In genomic region chr6:56852249-56852606, GRCh38 we compare ENCODE assay signal across 10 cellular contexts.
DNase-seq lines count a peak whose midpoint lies in the region; ATAC-seq, FAIRE-seq and TF ChIP-seq lines count a peak whose summit lies in the region.
"Had no signal": no experiment of that assay in that cellular context is flagged by ENCODE, and none has a peak within 500 bp of the region (broad histone marks: within the 10 kb centered on the region; RNA-seq: fewer than 3 reads in every experiment).

No MANE protein-coding gene starts in this region.

- POLR2A ChIA-PET in H1 (lab: Charles Lee; ENCODE audit: partially characterized antibody): interaction anchor here (0.7 to 2.9 kb wide), 5 partner anchors 8 to 103 kb away, joined by 3 to 15 read pairs (median 4); partner anchors contain the start of gene BEND6

- DNase-seq in T-helper 1 cell (no peak), H1 (ENCODE audit: low read depth in 1 of 2, low spot score in 2 of 2) (no peak), NCI-H1092 treated with DMSO at 0.1 percent for 48 hours (lab: John Stamatoyannopoulos, UW) (no peak)
- DNase-seq in activated effector memory CD4-positive, alpha-beta T cell treated with anti-CD3 and anti-CD28 coated beads, Interleukin-2, amount 50 U/mL, for 16 hours: no peak

- peak overlapping the region; percentile 36; the same call in 1 of the 2 replicates for H3K18ac ChIP-seq in H1 (ENCODE audit: extremely low read depth, low read length)

- H2AK5ac ChIP-seq in H1 (ENCODE audit: low read depth, low read length): no peak overlapping the region

- no peak for TF ChIP-seq CTCF in H1 (IDR thresholded peaks at IDR 0.05; ENCODE audit: control extremely low read depth in 1 of 3, insufficient read depth in 1 of 3, low read depth in 1 of 3, low read length in 3 of 3)

- no peak for TF ChIP-seq RAD21 in H1 (IDR thresholded peaks at IDR 0.05 in 1 of 2, conservative IDR thresholded peaks at IDR 0.05 in 1 of 2; ENCODE audit: low read depth in 2 of 2, low read length in 2 of 2)

- peaks cover 0 to 21% of the 10 kb centered on the region in 2 experiments; a peak in 2 of 4 replicates for H3K79me2 ChIP-seq in H1 (ENCODE audit: control insufficient read depth in 1 of 2, insufficient read depth in 2 of 2, low read length in 2 of 2)

- peaks cover 5 to 18% (median 14%) of the 10 kb centered on the region in 4 experiments; a peak in 6 of 7 replicates for H3K4me1 ChIP-seq in H1 (replicated peaks in 1 of 4; ENCODE audit: control insufficient read depth in 3 of 4, insufficient read depth in 4 of 4, low read length in 3 of 4)
- peaks cover 0 to 37% (median 12%) of the 10 kb centered on the region in 5 donors for H3K4me1 ChIP-seq in subcutaneous abdominal adipose tissue (ENCODE audit: control insufficient read depth in 5 of 5, insufficient read depth in 5 of 5, low read length in 5 of 5)

- TF ChIP-seq EP300 in H1 (IDR thresholded peaks at IDR 0.05; ENCODE audit: borderline replicate concordance in 1 of 2, low read depth in 2 of 2, low read length in 2 of 2): no peak

- H3K9me3 ChIP-seq in H1 (ENCODE audit: insufficient read depth in 2 of 2, low read depth in 1 of 2, low read length in 1 of 2) (no peaks in the 10 kb centered on the region), subcutaneous abdominal adipose tissue (ENCODE audit: control insufficient read depth in 5 of 5, low read length in 5 of 5) (no peaks in the 10 kb centered on the region)

- H3K36me3 ChIP-seq in H1 (ENCODE audit: control insufficient read depth in 2 of 4, insufficient read depth in 4 of 4, low read length in 3 of 4): no peaks in the 10 kb centered on the region
- no peaks in the 10 kb centered on the region for H3K36me3 ChIP-seq in subcutaneous abdominal adipose tissue (ENCODE audit: control insufficient read depth in 5 of 5, insufficient read depth in 5 of 5, low read length in 5 of 5)

- no peak overlapping the region for H4K91ac ChIP-seq in H1 (replicated peaks; ENCODE audit: insufficient read length, low read length)

- H2BK20ac ChIP-seq in H1 (ENCODE audit: low read length): peak overlapping the region; percentile 4; the same call in 1 of the 2 replicates

- no peak overlapping the region for H2BK120ac ChIP-seq in H1 (replicated peaks; ENCODE audit: low read depth, low read length)

- no peak overlapping the region for H4K8ac ChIP-seq in H1 (ENCODE audit: extremely low read depth, insufficient read depth, low read length)

- peaks cover 26% of the 10 kb centered on the region for H3K27me3 Mint-ChIP-seq in T-helper 1 cell treated with Interleukin-12 subunit alpha and Interleukin-12 subunit beta and Interleukin-4 antibody, amounts not matched to agents 30 μg/mL and 1 μg/mL, for 36 hours (ENCODE audit: low read depth)

- no peak overlapping the region for H3K27ac ChIP-seq in H1 (ENCODE audit: low read depth, low read length)
- H3K27ac ChIP-seq in subcutaneous abdominal adipose tissue (ENCODE audit: low read depth, low read length): peak overlapping the region; percentile 69
- H3K27ac ChIP-seq: SK-N-MC had no signal

- TF ChIP-seq POLR2A in H1 (IDR thresholded peaks at IDR 0.05; ENCODE audit: control extremely low read depth in 1 of 2, low read depth in 2 of 2, low read length in 2 of 2): no peak

- H3K9ac ChIP-seq in H1 (replicated peaks in 1 of 4; ENCODE audit: extremely low read depth in 1 of 4, low read depth in 3 of 4, low read length in 3 of 4) (peak overlapping the region in 1 of 4 experiments; percentile 23; a peak in 1 of 7 replicates), subcutaneous abdominal adipose tissue (ENCODE audit: low read length in 5 of 5) (peak overlapping the region in 1 of 5 donors; percentile 76)

- FAIRE-seq in H1 (lab: Jason Lieb, UNC): no peak

- H4K5ac ChIP-seq in H1 (ENCODE audit: insufficient read length, low read depth, low read length): no peak overlapping the region

- CTCF ChIA-PET in H1 (lab: Charles Lee; ENCODE audit: partially characterized antibody): interaction anchor here (0.7 to 7.1 kb wide), 29 partner anchors 8 to 243 kb away, joined by 3 to 71 read pairs (median 5); no protein-coding TSS in a partner anchor

- peaks cover 11% of the 10 kb centered on the region for H3K23me2 ChIP-seq in H1 (ENCODE audit: low read depth, low read length)

- peaks cover 26% of the 10 kb centered on the region for H3K4me1 Mint-ChIP-seq in T-helper 1 cell treated with Interleukin-12 subunit alpha and Interleukin-12 subunit beta and Interleukin-4 antibody, amounts not matched to agents 30 μg/mL and 1 μg/mL, for 36 hours (ENCODE audit: low read depth)

- H3K36me3 Mint-ChIP-seq in T-helper 1 cell treated with Interleukin-12 subunit alpha and Interleukin-12 subunit beta and Interleukin-4 antibody, amounts not matched to agents 30 μg/mL and 1 μg/mL, for 36 hours (ENCODE audit: low read depth): peaks cover 1% of the 10 kb centered on the region
- H3K36me3 Mint-ChIP-seq: CD4-positive, CD25-positive, alpha-beta regulatory T cell had no signal

- H3K14ac ChIP-seq in H1 (ENCODE audit: insufficient read length): no peak overlapping the region

- H3K4ac ChIP-seq in H1 (replicated peaks; ENCODE audit: insufficient read length, low read depth, low read length): no peak overlapping the region

- H3K27ac Mint-ChIP-seq in T-helper 1 cell treated with Interleukin-12 subunit alpha and Interleukin-12 subunit beta and Interleukin-4 antibody, amounts not matched to agents 30 μg/mL and 1 μg/mL, for 36 hours: peak overlapping the region; percentile 67

- ATAC-seq in HG03139 (IDR thresholded peaks at IDR 0.05; ENCODE audit: unreplicated experiment) (peak; percentile 20), GM18873 (IDR thresholded peaks at IDR 0.05; ENCODE audit: low FRiP score, unreplicated experiment) (no peak)

- H3K23ac ChIP-seq in H1 (ENCODE audit: insufficient read length): no peak overlapping the region

- H3K4me3 Mint-ChIP-seq in T-helper 1 cell treated with Interleukin-12 subunit alpha and Interleukin-12 subunit beta and Interleukin-4 antibody, amounts not matched to agents 30 μg/mL and 1 μg/mL, for 36 hours: peak overlapping the region; percentile 83

- peak overlapping the region; percentile 82 for H2AFZ ChIP-seq in H1 (ENCODE audit: low read length)

- peaks cover 0 to 1% of the 10 kb centered on the region in 2 experiments for H4K20me1 ChIP-seq in H1 (replicated peaks in 1 of 2; ENCODE audit: control insufficient read depth in 1 of 2, insufficient read depth in 2 of 2, low read length in 2 of 2)

- H3K4me3 ChIP-seq in H1 (ENCODE audit: extremely low read depth in 1 of 4, insufficient read depth in 2 of 4, low read depth in 3 of 4, low read length in 4 of 4) (peak overlapping the region in 3 of 4 experiments; percentile 74 to 82 (median 81); a peak in 5 of 8 replicates), subcutaneous abdominal adipose tissue (ENCODE audit: low read depth in 1 of 5, low read length in 5 of 5) (peak overlapping the region in 3 of 5 donors; percentile 72 to 78 (median 75))
- H3K4me3 ChIP-seq: SK-N-MC had no signal

- no peak overlapping the region for H2BK15ac ChIP-seq in H1 (ENCODE audit: low read length)

- H3K9me3 Mint-ChIP-seq in T-helper 1 cell treated with Interleukin-12 subunit alpha and Interleukin-12 subunit beta and Interleukin-4 antibody, amounts not matched to agents 30 μg/mL and 1 μg/mL, for 36 hours: no peaks in the 10 kb centered on the region

- no peak overlapping the region for H3K56ac ChIP-seq in H1 (replicated peaks; ENCODE audit: insufficient read length, low read depth, low read length)

- no peaks in the 10 kb centered on the region for H3K27me3 ChIP-seq in H1 (replicated peaks in 1 of 4; ENCODE audit: control insufficient read depth in 3 of 4, extremely low read depth in 1 of 4, insufficient read depth in 3 of 4, low read length in 3 of 4)
- no peaks in the 10 kb centered on the region for H3K27me3 ChIP-seq in subcutaneous abdominal adipose tissue (ENCODE audit: control insufficient read depth in 5 of 5, insufficient read depth in 4 of 5, low read length in 5 of 5)

- peak overlapping the region; percentile 70; the same call in 1 of the 2 replicates for H2BK12ac ChIP-seq in H1 (ENCODE audit: low read depth, low read length)

- peak overlapping the region; percentile 77 to 98 for H3K4me2 ChIP-seq in H1 (ENCODE audit: insufficient read depth in 1 of 2, low read depth in 2 of 2, low read length in 2 of 2)

- WGBS in H1 (ENCODE audit: extremely low coverage in 1 of 2, insufficient coverage in 1 of 2, insufficient read length in 1 of 2, insufficient replicate concordance in 2 of 2, low coverage in 1 of 2, low lambda C conversion rate in 2 of 2, missing lambda C conversion rate in 1 of 2), 2 experiments: 19% methylated on average over 2 of the region's 2 CpGs; no CpG with 5 or more reads in 1 of the 2 experiments

- no peaks in the 10 kb centered on the region for H3K79me1 ChIP-seq in H1 (ENCODE audit: low read depth, low read length)

- H2BK5ac ChIP-seq in H1 (ENCODE audit: low read depth, low read length): no peak overlapping the region

TF ChIP-seq in H1, 55 proteins besides CTCF, POLR2A, EP300 and RAD21:
- TF ChIP-seq YY1 (IDR thresholded peaks at IDR 0.05; ENCODE audit: low read depth, low read length): no peak
- no peak for TF ChIP-seq RXRA (IDR thresholded peaks at IDR 0.05; ENCODE audit: insufficient read depth, low read depth, low read length)
- no peak for TF ChIP-seq PHF8 (conservative IDR thresholded peaks at IDR 0.05; ENCODE audit: low read depth, low read length)
- no peak for TF ChIP-seq SIN3A (conservative IDR thresholded peaks at IDR 0.05 in 1 of 2, IDR thresholded peaks at IDR 0.05 in 1 of 2; ENCODE audit: low read depth in 1 of 2, low read length in 2 of 2)
- TF ChIP-seq JUN (IDR thresholded peaks at IDR 0.05; ENCODE audit: low read depth, low read length): no peak
- TF ChIP-seq GABPA (IDR thresholded peaks at IDR 0.05; ENCODE audit: borderline replicate concordance, insufficient read depth, low read length): no peak
